Comparison of ENCODE assay signal across 11 cellular contexts in genomic region chr15:85623648-85624047, GRCh38.
DNase-seq lines count a peak whose midpoint lies in the region; ATAC-seq and TF ChIP-seq lines count a peak whose summit lies in the region.
"Had no signal": no experiment of that assay in that cellular context is flagged by ENCODE, and none has a peak within 500 bp of the region (broad histone marks: within the 10 kb centered on the region; RNA-seq: fewer than 3 reads in every experiment).

No MANE protein-coding gene starts in this region.

- 44 to 52% methylated on average over 2 of the region's 2 CpGs for WGBS in GM23248 (ENCODE audit: low coverage in 1 of 2, low lambda C conversion rate in 2 of 2, missing lambda C conversion rate in 2 of 2), 2 experiments

- no peak for ATAC-seq in HG02938 (IDR thresholded peaks at IDR 0.05; ENCODE audit: unreplicated experiment)
- no peak for ATAC-seq in GM18873 (IDR thresholded peaks at IDR 0.05; ENCODE audit: low FRiP score, unreplicated experiment)

- H4K20me1 ChIP-seq in GM23248 (ENCODE audit: insufficient read depth): no peaks in the 10 kb centered on the region

- no peak for TF ChIP-seq CTCF in fibroblast of mammary gland (conservative IDR thresholded peaks at IDR 0.05; ENCODE audit: control insufficient read depth, insufficient read depth, low read depth, low read length)

- H3K9ac ChIP-seq in GM23248 (peak overlapping the region; percentile 92), skeletal muscle tissue (ENCODE audit: low read depth in 1 of 3, low read length in 3 of 3) (peak overlapping the region in 2 of 3 donors; percentile 2 to 11)

- H3K4me3 ChIP-seq in GM23248 (peak overlapping the region; percentile 74), fibroblast of mammary gland (ENCODE audit: control insufficient read depth, low read depth, low read length) (no peak overlapping the region), skeletal muscle tissue (ENCODE audit: low read length in 3 of 3) (peak overlapping the region in 2 of 3 donors; percentile 13 to 83)

- H3F3A ChIP-seq in GM23248 (ENCODE audit: insufficient read depth): peaks cover 87% of the 10 kb centered on the region

- H3K27ac ChIP-seq in GM23248 (peak overlapping the region; percentile 93), skeletal muscle tissue (ENCODE audit: low read depth, low read length) (peak overlapping the region; percentile 93)

- peak; percentile 86 for DNase-seq in GM23248
- DNase-seq in SIG-M5 (lab: John Stamatoyannopoulos, UW): peak; percentile 36
- peak; percentile 55 for DNase-seq in fibroblast of mammary gland (ENCODE audit: low read depth)
- no peak for DNase-seq in SW480 (ENCODE audit: low spot score)
- DNase-seq in stimulated activated CD8-positive, alpha-beta memory T cell treated with anti-CD3 and anti-CD28 coated beads, Interleukin-4, amount 100 ng/mL, for 48 hours: no peak
- DNase-seq: activated CD4-positive, alpha-beta T cell treated with anti-CD3 and anti-CD28 coated beads, Interleukin-2, amount 50 U/mL, for 4 hours; naive thymus-derived CD8-positive, alpha-beta T cell; NCI-H187 treated with DMSO at 0.1 percent for 48 hours had no signal

- in situ Hi-C loops in GM23248 (cut with MboI): no loop called here

- no peaks in the 10 kb centered on the region for H3K27me3 ChIP-seq in GM23248 (replicated peaks; ENCODE audit: insufficient read depth)
- no peaks in the 10 kb centered on the region for H3K27me3 ChIP-seq in skeletal muscle tissue (ENCODE audit: control insufficient read depth in 3 of 3, insufficient read depth in 3 of 3, low read length in 3 of 3)

- H3K4me1 ChIP-seq in GM23248 (ENCODE audit: insufficient read depth): peaks cover 72% of the 10 kb centered on the region
- H3K4me1 ChIP-seq in skeletal muscle tissue (ENCODE audit: control insufficient read depth in 3 of 3, insufficient read depth in 3 of 3, low read length in 3 of 3): peaks cover 61 to 78% (median 74%) of the 10 kb centered on the region in 3 donors

- H2AFZ ChIP-seq in GM23248: no peak overlapping the region

- H3K79me2 ChIP-seq in GM23248 (ENCODE audit: insufficient read depth): peaks cover 89% of the 10 kb centered on the region

- no peaks in the 10 kb centered on the region for H3K9me2 ChIP-seq in GM23248 (ENCODE audit: insufficient read depth)

- H3K36me3 ChIP-seq in GM23248 (ENCODE audit: low read depth) (no peaks in the 10 kb centered on the region), skeletal muscle tissue (ENCODE audit: control insufficient read depth in 3 of 3, insufficient read depth in 3 of 3, low read length in 3 of 3) (peaks cover 0 to 7% (median 0%) of the 10 kb centered on the region in 3 donors)

- H3K9me3 ChIP-seq in GM23248 (ENCODE audit: low read depth): no peaks in the 10 kb centered on the region
- no peaks in the 10 kb centered on the region for H3K9me3 ChIP-seq in skeletal muscle tissue (ENCODE audit: control insufficient read depth in 3 of 3, low read length in 3 of 3)

- H3K4me2 ChIP-seq in GM23248 (ENCODE audit: unreplicated experiment): peak overlapping the region; percentile 96

Comparison
In these comparisons a context has a peak if more than half of its experiments do, and no peak if none do; other contexts are left out.
1. DNase-seq: peak in GM23248 (single experiment), SIG-M5 (single experiment) and fibroblast of mammary gland (single experiment); none in SW480 (single experiment) and stimulated activated CD8-positive, alpha-beta memory T cell treated with anti-CD3 and anti-CD28 coated beads, Interleukin-4, amount 100 ng/mL, for 48 hours (single experiment).